9 cellular contexts compared by ENCODE assay signal in genomic region chr12:107131832-107132616, GRCh38. TPM values are rescaled to one million over a fixed set of nuclear protein-coding genes. Genes with fewer than 3 reads are reported as not detected.
DNase-seq lines count a peak whose midpoint lies in the region; TF ChIP-seq lines count a peak whose summit lies in the region.
"Had no signal": no experiment of that assay in that cellular context is flagged by ENCODE, and none has a peak within 500 bp of the region (broad histone marks: within the 10 kb centered on the region; RNA-seq: fewer than 3 reads in every experiment).

No MANE protein-coding gene starts in this region.

- no peak overlapping the region for H2AFZ ChIP-seq in PC-9

- no peaks in the 10 kb centered on the region for H4K20me1 ChIP-seq in PC-9 (ENCODE audit: insufficient read depth)
- H4K20me1 ChIP-seq: BLaER1 had no signal

- H3K4me1 Mint-ChIP-seq in chondrocyte (ENCODE audit: low read depth) (no peaks in the 10 kb centered on the region), type B pancreatic cell (ENCODE audit: unreplicated experiment) (peaks cover 27% of the 10 kb centered on the region)

- DNase-seq in NCI-H1436 (lab: John Stamatoyannopoulos, UW) (peak; percentile 60), NCI-H1436 treated with DMSO at 0.1 percent for 48 hours (lab: John Stamatoyannopoulos, UW) (no peak), PC-9 (peak; percentile 29 to 57), chondrocyte (ENCODE audit: low spot score) (no peak), kidney glomerular epithelial cell (lab: John Stamatoyannopoulos, UW) (peak; percentile 72), type B pancreatic cell (ENCODE audit: extremely low spot score, unreplicated experiment) (no peak), GDM1 (lab: John Stamatoyannopoulos, UW) (no peak)

- POLR2A ChIA-PET in PC-9 (lab: Charles Lee; ENCODE audit: unreplicated experiment) = no interaction called here

- no peak overlapping the region for H3K27ac ChIP-seq in PC-9
- H3K27ac ChIP-seq: BLaER1 had no signal

- no TSS peak for BruUV-seq in PC-9 (replicated peaks; lab: Mats Ljungman, UMichigan)

- peaks cover 10% of the 10 kb centered on the region for H3K27me3 Mint-ChIP-seq in chondrocyte (ENCODE audit: low read depth)
- no peaks in the 10 kb centered on the region for H3K27me3 Mint-ChIP-seq in type B pancreatic cell

- TF ChIP-seq CTCF in LNCAP (IDR thresholded peaks at IDR 0.05) = peak; percentile 86
- peak; percentile 91 for TF ChIP-seq CTCF in PC-9 (conservative IDR thresholded peaks at IDR 0.05)
- peak; percentile 96 for TF ChIP-seq CTCF in chondrocyte (IDR thresholded peaks at IDR 0.05)
- peak; percentile 91 for TF ChIP-seq CTCF in type B pancreatic cell (conservative IDR thresholded peaks at IDR 0.05)

- no peaks in the 10 kb centered on the region for H3F3A ChIP-seq in PC-9 (ENCODE audit: insufficient read depth, low read depth)

- H3K9me3 ChIP-seq in PC-9 (ENCODE audit: insufficient read depth, low read depth) = no peaks in the 10 kb centered on the region
- H3K9me3 ChIP-seq: BLaER1 had no signal

- no peaks in the 10 kb centered on the region; the same call in 1 of the 2 replicates for H3K4me1 ChIP-seq in PC-9 (replicated peaks; ENCODE audit: insufficient read depth)
- H3K4me1 ChIP-seq: BLaER1 had no signal

- H3K9me3 Mint-ChIP-seq in chondrocyte (ENCODE audit: low read depth) (peaks cover 5% of the 10 kb centered on the region), type B pancreatic cell (no peaks in the 10 kb centered on the region)

- no peaks in the 10 kb centered on the region for H3K36me3 ChIP-seq in PC-9 (ENCODE audit: low read depth)
- H3K36me3 ChIP-seq: BLaER1 had no signal

- CTCF ChIA-PET in PC-9 (lab: Charles Lee) = interaction anchor here (0.6 to 1.2 kb wide), 6 partner anchors 76 to 478 kb away, joined by 3 to 8 read pairs (median 4); no protein-coding TSS in a partner anchor

- H3K4me2 ChIP-seq in PC-9 = peak overlapping the region; percentile 37; the same call in 1 of the 2 replicates
- H3K4me2 ChIP-seq: BLaER1 had no signal

- H3K27me3 ChIP-seq in PC-9 (ENCODE audit: insufficient read depth, low read depth) = no peaks in the 10 kb centered on the region
- H3K27me3 ChIP-seq: BLaER1 had no signal

- H3K27ac Mint-ChIP-seq in chondrocyte (ENCODE audit: unreplicated experiment) (no peak overlapping the region), type B pancreatic cell (peak overlapping the region; percentile 41)

- H3K36me3 Mint-ChIP-seq in chondrocyte (ENCODE audit: low read depth) (no peaks in the 10 kb centered on the region), type B pancreatic cell (no peaks in the 10 kb centered on the region)

- H3K9me2 ChIP-seq in PC-9 (ENCODE audit: insufficient read depth) = 0 out of 2 replicates have a peak, but pooled peaks cover 3% of the 10 kb centered on the region

- no peak overlapping the region for H3K4me3 ChIP-seq in PC-9
- H3K4me3 ChIP-seq: BLaER1 had no signal

- intact Hi-C loops in PC-9 (cut with micrococcal nuclease; ENCODE audit: unreplicated experiment) = loop anchor here (1.0 to 5.0 kb wide), 5 partner anchors 185 to 545 kb away; no protein-coding TSS in a partner anchor

- H3K79me2 ChIP-seq in PC-9 (ENCODE audit: low read depth) = no peaks in the 10 kb centered on the region

- no peak overlapping the region for H3K4me3 Mint-ChIP-seq in chondrocyte (ENCODE audit: unreplicated experiment)
- H3K4me3 Mint-ChIP-seq in type B pancreatic cell = peak overlapping the region; percentile 16

RNA-seq across cellular contexts. Expression of gene CRY1, which starts 38.7 kb away (rescaled TPM):
- total RNA-seq in PC-9 (2021) (15.7 and 18.1 TPM in 2 replicates), chondrocyte (16.8 to 21.2 TPM (median 20.8 TPM) in 3 replicates), type B pancreatic cell (ENCODE audit: low replicate concordance) (14.6 and 23.9 TPM in 2 replicates)

Comparison
In these comparisons a context has a peak if more than half of its experiments do, and no peak if none do; other contexts are left out.
1. DNase-seq: peak in NCI-H1436 (single experiment), PC-9 (2 of 2) and kidney glomerular epithelial cell (single experiment); none in NCI-H1436 treated with DMSO at 0.1 percent for 48 hours (single experiment), chondrocyte (single experiment), type B pancreatic cell (single experiment) and GDM1 (single experiment).
2. Peak in every context shown above with its lines, with median percentiles within 50 percentile points of each other: CTCF ChIP-seq.